In the genomic region with DNA sequence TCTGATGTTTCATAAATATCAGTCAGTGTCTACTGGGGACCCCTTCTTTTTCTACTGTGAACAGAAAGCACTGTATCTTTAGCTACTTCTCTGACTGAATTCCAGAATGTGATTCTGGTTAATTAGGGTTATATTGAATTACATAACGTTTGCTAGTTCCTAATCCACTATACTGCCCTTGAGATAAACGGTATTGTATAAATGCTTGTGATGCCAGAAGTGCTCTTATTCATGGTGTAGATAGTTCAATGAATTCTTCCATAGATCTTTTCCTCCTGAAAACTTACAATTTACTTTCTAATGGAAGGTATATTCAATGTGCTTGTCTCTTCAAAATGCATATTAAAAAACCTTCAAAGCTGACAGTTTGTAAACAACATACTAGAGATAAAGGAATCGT, we compare ENCODE assay signal across 27 cellular contexts.
"Had no signal": no experiment of that assay in that cellular context is flagged by ENCODE, and none has a peak within 500 bp of the region (broad histone marks: within the 10 kb centered on the region; RNA-seq: fewer than 3 reads in every experiment).

No MANE protein-coding gene starts in this region.

- H3K4me1 ChIP-seq: neural progenitor cell, parathyroid adenoma, psoas muscle, right lobe of liver, sigmoid colon, stomach, thyroid gland, tibial nerve, upper lobe of left lung, vagina had no signal

- H3K36me3 ChIP-seq: neural progenitor cell, ovary, right lobe of liver, sigmoid colon, stomach, thoracic aorta, thyroid gland, tibial nerve, upper lobe of left lung, vagina had no signal

- H3K27ac ChIP-seq: neural progenitor cell, ovary, parathyroid adenoma, psoas muscle, right lobe of liver, sigmoid colon, stomach, thoracic aorta, thyroid gland, tibial nerve, upper lobe of left lung, vagina had no signal

- H3K4me2 ChIP-seq: neural progenitor cell had no signal

- FAIRE-seq: small intestine, urothelium cell line had no signal

- ATAC-seq: natural killer cell treated with Interleukin-12 subunit alpha and Interleukin-12 subunit beta and Interleukin-15 and Interleukin-18, amount 100 ng/mL, for 72 hours; psoas muscle; right cardiac atrium; right lobe of liver; stimulated activated effector memory CD8-positive, alpha-beta T cell treated with anti-CD3 and anti-CD28 coated beads, Interleukin-12 subunit alpha, Interleukin-12 subunit beta, amount 100 ng/mL, for 72 hours; stimulated activated naive B cell treated with anti-CD40 and anti-IgM and Interleukin-4, amounts not matched to agents 10 μg/mL and 1 μg/mL and 100 μg/mL, for 72 hours had no signal

- H3K4me3 ChIP-seq: neural progenitor cell, ovary, psoas muscle, right lobe of liver, sigmoid colon, stomach, thoracic aorta, thyroid gland, tibial nerve, upper lobe of left lung, vagina had no signal

- H3K9me3 ChIP-seq: ovary, psoas muscle, right lobe of liver, sigmoid colon, stomach, thoracic aorta, thyroid gland, tibial nerve, upper lobe of left lung, vagina had no signal

- DNase-seq: nephron progenitor cell; occipital lobe; ovary; posterior cingulate gyrus; psoas muscle; right cardiac atrium; right lobe of liver; sigmoid colon; small intestine; stimulated activated CD4-positive, alpha-beta T cell treated with anti-CD3 and anti-CD28 coated beads, Interleukin-15, amount 100 ng/mL, for 24 hours; stimulated activated CD4-positive, alpha-beta T cell treated with anti-CD3 and anti-CD28 coated beads, Interleukin-2, amount 100 ng/mL, for 24 hours; stimulated activated CD4-positive, alpha-beta T cell treated with anti-CD3 and anti-CD28 coated beads, Interleukin-2, amount 100 ng/mL, for 48 hours; stimulated activated CD4-positive, alpha-beta T cell treated with anti-CD3 and anti-CD28 coated beads, Interleukin-4, amount 100 ng/mL, for 24 hours; stimulated activated naive B cell treated with anti-CD40 and anti-IgM and Interleukin-4, amounts not matched to agents 10 μg/mL and 1 μg/mL and 100 μg/mL, for 72 hours; stimulated activated naive CD4-positive, alpha-beta T cell treated with Interleukin-2 at 50 U/mL for 16 hours; stomach; thyroid gland; trophoblast cell; upper lobe of left lung had no signal

- H3K27me3 ChIP-seq: neural progenitor cell, ovary, right lobe of liver, stomach, thyroid gland, tibial nerve, upper lobe of left lung, vagina had no signal
